8 cellular contexts compared by ENCODE assay signal in the genomic region with DNA sequence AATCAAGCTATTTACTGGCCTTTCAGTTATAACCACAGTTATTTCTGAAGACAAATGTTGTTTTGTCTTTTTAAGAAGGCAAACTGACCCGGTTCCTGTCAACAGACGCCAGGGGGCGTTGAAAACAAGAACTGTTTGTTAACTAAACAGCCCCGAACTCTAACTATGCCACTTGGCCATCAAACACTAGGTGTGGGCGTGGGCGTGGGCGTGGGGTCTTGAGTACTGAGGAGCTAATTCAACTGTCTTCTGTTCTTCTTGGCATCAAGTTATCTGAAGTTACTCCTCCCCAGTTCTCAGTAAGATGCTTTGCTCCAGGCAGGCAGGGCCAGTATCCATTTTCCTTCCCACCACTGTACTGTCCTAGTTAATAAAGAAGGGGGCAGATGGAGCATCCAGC.
DNase-seq lines count a peak whose midpoint lies in the region; ATAC-seq and TF ChIP-seq lines count a peak whose summit lies in the region.

No MANE protein-coding gene starts in this region.

- POLR2A ChIA-PET in HCT116 (lab: Charles Lee) (interaction anchor here (1.1 to 7.5 kb wide), 3 partner anchors 35 to 81 kb away, joined by 3 to 70 read pairs (median 3); no protein-coding TSS in a partner anchor), PC-3 (lab: Charles Lee; ENCODE audit: unreplicated experiment) (interaction anchor here (1.0 kb wide), 1 partner anchor 54 kb away, joined by 4 read pairs; no protein-coding TSS in a partner anchor)

- H3K27ac ChIP-seq in HCT116 (ENCODE audit: low read depth, low read length) (no peak overlapping the region), PC-3 (ENCODE audit: low read length) (no peak overlapping the region), uterus (no peak overlapping the region)

- H3K4me3 ChIP-seq in BE2C (ENCODE audit: low read depth, low read length), result no peak overlapping the region
- no peak overlapping the region for H3K4me3 ChIP-seq in HCT116 (replicated peaks in 1 of 2; ENCODE audit: low read depth in 1 of 2, low read length in 2 of 2)
- no peak overlapping the region for H3K4me3 ChIP-seq in PC-3 (ENCODE audit: low read length)
- H3K4me3 ChIP-seq in uterus, result no peak overlapping the region

- H3K4me2 ChIP-seq in HCT116 (ENCODE audit: low read length) (peak overlapping the region; percentile 41), PC-3 (ENCODE audit: low read length) (no peak overlapping the region)

- H3K9me2 ChIP-seq in HCT116 (ENCODE audit: insufficient read depth), result no peaks in the 10 kb centered on the region
- no peaks in the 10 kb centered on the region for H3K9me2 ChIP-seq in PC-3 (replicated peaks; ENCODE audit: low read length)

- RAD21 ChIA-PET in HCT116 (lab: Charles Lee; ENCODE audit: low non-redundant PET in 1 of 2, low total read pairs in 2 of 2, uncharacterized antibody in 2 of 2, unreplicated experiment in 2 of 2), result interaction anchor here in 1 of 2 experiments (0.7 kb wide), 1 partner anchor 18 kb away, joined by 3 read pairs; no protein-coding TSS in a partner anchor

- H3K79me2 ChIP-seq in HCT116 (ENCODE audit: insufficient read depth, low read length) (no peaks in the 10 kb centered on the region), PC-3 (ENCODE audit: low read length) (no peaks in the 10 kb centered on the region)

- TF ChIP-seq RAD21 in HCT116 (IDR thresholded peaks at IDR 0.05; ENCODE audit: low read depth), result peak; percentile 66

- TF ChIP-seq CTCF in BE2C (IDR thresholded peaks at IDR 0.05; ENCODE audit: low read depth, low read length) (peak; percentile 84), HCT116 (IDR thresholded peaks at IDR 0.05 in 2 of 3, conservative IDR thresholded peaks at IDR 0.05 in 1 of 3; ENCODE audit: borderline replicate concordance in 1 of 3, insufficient read depth in 1 of 3, low read depth in 2 of 3, low read length in 2 of 3) (peak; percentile 56 to 98 (median 93); a peak in 5 of 6 replicates), PC-3 (conservative IDR thresholded peaks at IDR 0.05; ENCODE audit: low read depth, low read length) (peak; percentile 94), uterus (IDR thresholded peaks at IDR 0.05) (peak in 2 of 4 experiments; percentile 26 to 45)

- peak; percentile 87 for ATAC-seq in HCT116
- ATAC-seq in PC-3, result peak; percentile 65

- H4K20me1 ChIP-seq in HCT116 (ENCODE audit: insufficient read depth), result no peaks in the 10 kb centered on the region
- no peaks in the 10 kb centered on the region for H4K20me1 ChIP-seq in PC-3 (ENCODE audit: low read length)

- H3K27me3 ChIP-seq in BE2C (no peaks in the 10 kb centered on the region), HCT116 (ENCODE audit: insufficient read depth, low read length) (no peaks in the 10 kb centered on the region), PC-3 (ENCODE audit: low read length) (no peaks in the 10 kb centered on the region), uterus (no peaks in the 10 kb centered on the region)

- CTCF ChIA-PET in HCT116 (lab: Charles Lee) (interaction anchor here (0.7 to 3.5 kb wide), 12 partner anchors 10 to 427 kb away, joined by 3 to 37 read pairs (median 4); a partner anchor contains a TSS), PC-3 (lab: Charles Lee) (interaction anchor here (0.5 to 1.2 kb wide), 7 partner anchors 9 to 385 kb away, joined by 3 to 7 read pairs (median 3); no protein-coding TSS in a partner anchor)

- BruUV-seq in HCT116 (replicated peaks; lab: Mats Ljungman, UMichigan), result no TSS peak
- BruUV-seq in PC-3 (replicated peaks; lab: Mats Ljungman, UMichigan), result no TSS peak

- TF ChIP-seq POLR2A in HCT116 (IDR thresholded peaks at IDR 0.05; ENCODE audit: borderline replicate concordance, extremely low read depth, insufficient read depth, insufficient read length) (no peak), uterus (IDR thresholded peaks at IDR 0.05) (no peak)

- DNase-seq in BE2C, result peak; percentile 68
- DNase-seq in HCT116 (ENCODE audit: low read depth, low spot score), result peak; percentile 77
- peak; percentile 80 for DNase-seq in PC-3
- peak; percentile 6 to 20 for DNase-seq in activated T-helper 1 cell treated with anti-CD3 and anti-CD28 coated beads, Interleukin-2, amount 50 U/mL, for 16 hours (ENCODE audit: low read depth in 1 of 2, low spot score in 1 of 2)
- peak; percentile 97 for DNase-seq in foreskin melanocyte
- peak; percentile 99 for DNase-seq in pons (ENCODE audit: low spot score)
- peak; percentile 26 to 30 for DNase-seq in uterus
- no peak for DNase-seq in NCI-H187 treated with DMSO at 0.1 percent for 48 hours (lab: John Stamatoyannopoulos, UW)

- H3K36me3 ChIP-seq in BE2C (no peaks in the 10 kb centered on the region), HCT116 (ENCODE audit: control insufficient read depth in 1 of 2, insufficient read depth in 2 of 2, low read length in 2 of 2) (no peaks in the 10 kb centered on the region), PC-3 (ENCODE audit: low read depth, low read length) (no peaks in the 10 kb centered on the region), uterus (no peaks in the 10 kb centered on the region)

- H3K9ac ChIP-seq in HCT116 (ENCODE audit: low read length), result no peak overlapping the region
- no peak overlapping the region for H3K9ac ChIP-seq in PC-3 (ENCODE audit: low read length)

- no peaks in the 10 kb centered on the region for H3F3A ChIP-seq in PC-3 (ENCODE audit: low read length, unreplicated experiment)

- H2AFZ ChIP-seq in HCT116 (ENCODE audit: low read depth, low read length, poor library complexity, severe bottlenecking) (peak overlapping the region; percentile 20), PC-3 (ENCODE audit: low read length) (no peak overlapping the region)

- no peaks in the 10 kb centered on the region for H3K4me1 ChIP-seq in BE2C
- peaks cover 5 to 21% of the 10 kb centered on the region in 2 experiments for H3K4me1 ChIP-seq in HCT116 (ENCODE audit: control insufficient read depth in 1 of 2, insufficient read depth in 2 of 2, low read length in 2 of 2)
- peaks cover 9% of the 10 kb centered on the region for H3K4me1 ChIP-seq in PC-3 (ENCODE audit: insufficient read depth, low read length)
- no peaks in the 10 kb centered on the region for H3K4me1 ChIP-seq in uterus

- H3K9me3 ChIP-seq in BE2C (no peaks in the 10 kb centered on the region), HCT116 (ENCODE audit: control insufficient read depth in 1 of 2, insufficient read depth in 1 of 2, low read depth in 1 of 2, low read length in 2 of 2) (no peaks in the 10 kb centered on the region), PC-3 (ENCODE audit: low read length) (no peaks in the 10 kb centered on the region), uterus (no peaks in the 10 kb centered on the region)

- intact Hi-C loops in HCT116 (cut with micrococcal nuclease), result no loop called here
- intact Hi-C loops in PC-3 (cut with micrococcal nuclease), result loop anchor here (1.0 kb wide), 1 partner anchor 59 kb away; no protein-coding TSS in a partner anchor
- intact Hi-C loops in uterus (cut with DNase I; ENCODE audit: low total_unique reads), result no loop called here

TF ChIP-seq in HCT116, 20 proteins besides CTCF, POLR2A, EP300 and RAD21:
- peak; percentile 90 for TF ChIP-seq EGR1 (IDR thresholded peaks at IDR 0.05; ENCODE audit: low read depth)
- TF ChIP-seq ZFX (IDR thresholded peaks at IDR 0.05), result no peak
